In genomic region chr6:35342258-35343091, GRCh38 we compare ENCODE assay signal across 8 cellular contexts. TPM values are rescaled to one million over a fixed set of nuclear protein-coding genes. Genes with fewer than 3 reads are reported as not detected.
DNase-seq lines count a peak whose midpoint lies in the region; ATAC-seq and TF ChIP-seq lines count a peak whose summit lies in the region.

PPARD (plus strand) TSS chr6:35342558; CDS start chr6:35411088, 68,530 bp downstream.

- H3K27me3 ChIP-seq in SU-DHL-6 (ENCODE audit: low read length) (no peaks in the 10 kb centered on the region), cardiac muscle cell (no peaks in the 10 kb centered on the region), upper lobe of left lung (no peaks in the 10 kb centered on the region)

- 1% methylated on average over 27 to 76 of the region's 77 CpGs for WGBS in upper lobe of left lung, 2 donors

- no peaks in the 10 kb centered on the region for H3K36me3 ChIP-seq in SU-DHL-6 (ENCODE audit: low read length)
- no peaks in the 10 kb centered on the region for H3K36me3 ChIP-seq in cardiac muscle cell
- H3K36me3 ChIP-seq in upper lobe of left lung, result peaks cover 0 to 15% (median 7%) of the 10 kb centered on the region in 4 donors

- H3F3A ChIP-seq in SU-DHL-6 (ENCODE audit: insufficient read depth), result no peaks in the 10 kb centered on the region

- ATAC-seq in HG02759 (IDR thresholded peaks at IDR 0.05; ENCODE audit: unreplicated experiment) (peak; percentile 98), upper lobe of left lung (ENCODE audit: low FRiP score in 2 of 2) (peak; percentile 99 to 100)

- H3K27ac ChIP-seq in SU-DHL-6 (ENCODE audit: low read depth, low read length) (no peak within 1 kb of the TSS), cardiac muscle cell (peak within 1 kb of the TSS; percentile 22), upper lobe of left lung (peak within 1 kb of the TSS; percentile 86 to 96 (median 92))

- DNase-seq in NCI-H128 (lab: John Stamatoyannopoulos, UW; ENCODE audit: unreplicated experiment) (peak; percentile 94), cardiac muscle cell (ENCODE audit: low read depth in 1 of 2, low spot score in 1 of 2) (peak; percentile 97 to 98), pons (ENCODE audit: low spot score) (peak; percentile 98), upper lobe of left lung (peak; percentile 99 to 100)
- peak; percentile 97 for DNase-seq in activated naive CD8-positive, alpha-beta T cell treated with anti-CD3 and anti-CD28 coated beads, Interleukin-2, amount 50 U/mL, for 16 hours (ENCODE audit: low read depth, low spot score)

- no peaks in the 10 kb centered on the region for H3K9me2 ChIP-seq in SU-DHL-6 (replicated peaks; ENCODE audit: insufficient read depth, low read length)

- H3K4me3 ChIP-seq in SU-DHL-6 (ENCODE audit: insufficient read depth, low read length, poor library complexity, severe bottlenecking) (peak within 1 kb of the TSS; percentile 68), cardiac muscle cell (peak within 1 kb of the TSS; percentile 93), upper lobe of left lung (peak within 1 kb of the TSS; percentile 60 to 88 (median 84))

- H3K79me2 ChIP-seq in SU-DHL-6 (ENCODE audit: insufficient read depth, low read length), result 0 out of 2 replicates have a peak, but pooled peaks cover 6% of the 10 kb centered on the region

- TF ChIP-seq CTCF in GM12873 (IDR thresholded peaks at IDR 0.05; ENCODE audit: insufficient read depth, low read depth, low read length, missing control alignments), result peak; percentile 87
- TF ChIP-seq CTCF in SU-DHL-6 (IDR thresholded peaks at IDR 0.05; ENCODE audit: insufficient read depth, low read length, poor library complexity, severe bottlenecking), result peak; percentile 100
- TF ChIP-seq CTCF in cardiac muscle cell (IDR thresholded peaks at IDR 0.05; ENCODE audit: low read depth, low read length), result peak; percentile 96
- peak; percentile 98 to 100 (median 99) for TF ChIP-seq CTCF in upper lobe of left lung (IDR thresholded peaks at IDR 0.05)

- peak within 1 kb of the TSS; percentile 70 for H3K4me2 ChIP-seq in SU-DHL-6 (ENCODE audit: low read depth, low read length, poor library complexity, severe bottlenecking)

- H3K9ac ChIP-seq in SU-DHL-6 (ENCODE audit: low read length), result peak within 1 kb of the TSS; percentile 63

- H4K20me1 ChIP-seq in SU-DHL-6 (ENCODE audit: low read depth, low read length), result peaks cover 6% of the 10 kb centered on the region; the same call in 1 of the 2 replicates

- peak in 3 of 4 donors; percentile 47 to 88 (median 85) for TF ChIP-seq POLR2A in upper lobe of left lung (IDR thresholded peaks at IDR 0.05)

- H3K4me1 ChIP-seq in cardiac muscle cell (ENCODE audit: low read depth) (peaks cover 7% of the 10 kb centered on the region), upper lobe of left lung (peaks cover 19 to 31% (median 25%) of the 10 kb centered on the region in 4 donors)

- no peak for TF ChIP-seq EP300 in upper lobe of left lung (IDR thresholded peaks at IDR 0.05)

- peak within 1 kb of the TSS; percentile 57 for H2AFZ ChIP-seq in SU-DHL-6 (ENCODE audit: low read depth, low read length, severe bottlenecking)

- H3K9me3 ChIP-seq in SU-DHL-6 (ENCODE audit: insufficient read depth, low read length) (no peaks in the 10 kb centered on the region), cardiac muscle cell (ENCODE audit: low read depth) (no peaks in the 10 kb centered on the region), upper lobe of left lung (no peaks in the 10 kb centered on the region)

RNA-seq across cellular contexts. Expression of gene PPARD, which starts in this region (rescaled TPM):
- total RNA-seq in cardiac muscle cell (17.1 and 21.7 TPM in 2 replicates), upper lobe of left lung (10 to 100 TPM; 14.8 to 48.2 (median 31.5) TPM)
- 28.6 and 34.0 TPM in 2 replicates for polyA plus RNA-seq in cardiac muscle cell
